Comparison of ENCODE assay signal across 13 cellular contexts in the genomic region with DNA sequence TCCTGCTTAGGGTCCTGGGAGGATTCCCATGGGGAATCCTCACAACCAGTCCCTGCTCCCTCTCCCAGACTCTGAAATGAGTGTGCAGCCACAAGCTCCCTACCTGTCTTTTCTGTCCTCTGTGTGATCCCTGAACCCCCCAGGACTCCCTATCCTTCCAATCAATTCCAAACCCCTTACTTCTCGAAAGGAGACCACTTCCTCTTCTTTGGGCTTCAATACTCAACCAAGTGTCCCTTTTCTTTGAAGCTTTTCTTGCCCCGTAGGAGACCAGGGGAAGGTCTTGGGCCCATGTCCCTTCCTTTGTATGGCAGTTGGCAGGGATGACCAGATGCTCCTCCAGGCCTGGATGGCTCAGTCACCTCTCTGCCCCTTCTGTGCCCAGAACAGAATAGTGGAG. TPM values are rescaled to one million over a fixed set of nuclear protein-coding genes. Genes with fewer than 3 reads are reported as not detected.
A peak's percentile ranks its signal among the peaks of the same experiment; 100 is the strongest.
DNase-seq lines count a peak whose midpoint lies in the region; ATAC-seq and TF ChIP-seq lines count a peak whose summit lies in the region.
"Had no signal": no experiment of that assay in that cellular context is flagged by ENCODE, and none has a peak within 500 bp of the region (broad histone marks: within the 10 kb centered on the region; RNA-seq: fewer than 3 reads in every experiment).

No MANE protein-coding gene starts in this region.

- H3K4me3 ChIP-seq in AG09309 (ENCODE audit: control insufficient read depth, low read depth, low read length) (peak overlapping the region; percentile 62), osteoblast (ENCODE audit: insufficient read depth, low read length) (peak overlapping the region; percentile 93), mucosa of descending colon (no peak overlapping the region)

- H3K79me2 ChIP-seq in osteoblast (ENCODE audit: insufficient read depth, low read length), result peaks cover 57% of the 10 kb centered on the region

- H3K4me3 Mint-ChIP-seq in IgD-negative memory B cell, result peak overlapping the region in 3 of 4 donors; percentile 65 to 80 (median 70)

- peak overlapping the region; percentile 62 for H3K27ac ChIP-seq in cingulate gyrus (ENCODE audit: low read depth, low read length)
- peak overlapping the region; percentile 96 for H3K27ac ChIP-seq in osteoblast (ENCODE audit: low read depth, low read length)
- H3K27ac ChIP-seq: HL-60 had no signal

- peaks cover 1% of the 10 kb centered on the region for H3K36me3 Mint-ChIP-seq in IgD-negative memory B cell

- peak overlapping the region; percentile 100 for H3K4me2 ChIP-seq in osteoblast (ENCODE audit: insufficient read depth, low read length)

- H3K27me3 ChIP-seq in osteoblast (ENCODE audit: insufficient read depth, low read length), result no peaks in the 10 kb centered on the region

- H2AFZ ChIP-seq in osteoblast (ENCODE audit: low read length), result no peak overlapping the region

- DNase-seq in AG09309 (ENCODE audit: low read depth) (no peak), osteoblast (ENCODE audit: insufficient read length, low spot score, missing footprints) (peak; percentile 82), mucosa of descending colon (no peak), iPS-NIHi11 (ENCODE audit: low spot score) (no peak), NCI-H69 (lab: John Stamatoyannopoulos, UW) (no peak)
- DNase-seq in stimulated activated CD4-positive, alpha-beta T cell treated with anti-CD3 and anti-CD28 coated beads, Interleukin-2, amount 100 ng/mL, for 24 hours, result no peak
- DNase-seq: activated CD8-positive, alpha-beta memory T cell treated with anti-CD3 and anti-CD28 coated beads for 24 hours; NCI-H774 had no signal

- H3K27me3 Mint-ChIP-seq in IgD-negative memory B cell, result peaks cover 16% of the 10 kb centered on the region

- intact Hi-C loops in mucosa of descending colon (cut with DNase I, micrococcal nuclease), result no loop called here

- H3K27ac Mint-ChIP-seq in IgD-negative memory B cell, result no peak overlapping the region

- H3K9me3 ChIP-seq in osteoblast (ENCODE audit: low read depth, low read length), result no peaks in the 10 kb centered on the region
- no peaks in the 10 kb centered on the region for H3K9me3 ChIP-seq in mucosa of descending colon

- H3K9me3 Mint-ChIP-seq in IgD-negative memory B cell, result no peaks in the 10 kb centered on the region

- peaks cover 9 to 11% (median 10%) of the 10 kb centered on the region in 3 donors for H3K4me1 Mint-ChIP-seq in IgD-negative memory B cell

- peaks cover 44% of the 10 kb centered on the region for H3K36me3 ChIP-seq in osteoblast (ENCODE audit: insufficient read depth, low read length)
- no peaks in the 10 kb centered on the region for H3K36me3 ChIP-seq in mucosa of descending colon (ENCODE audit: low read depth)

- peaks cover 40% of the 10 kb centered on the region for H4K20me1 ChIP-seq in osteoblast (ENCODE audit: insufficient read depth, low read length)

- H3K4me1 ChIP-seq in osteoblast (ENCODE audit: insufficient read depth, low read length) (peaks cover 44% of the 10 kb centered on the region), mucosa of descending colon (ENCODE audit: low read depth) (no peaks in the 10 kb centered on the region)

- no peak for ATAC-seq in mucosa of descending colon
- ATAC-seq: esophagus mucosa had no signal

- no peak for TF ChIP-seq CTCF in AG09309 (IDR thresholded peaks at IDR 0.05; ENCODE audit: control insufficient read depth, insufficient read depth, low read depth, low read length, missing control alignments)
- no peak for TF ChIP-seq CTCF in osteoblast (IDR thresholded peaks at IDR 0.05; ENCODE audit: extremely low read depth, low read depth, low read length)
- TF ChIP-seq CTCF in mucosa of descending colon (IDR thresholded peaks at IDR 0.05), result no peak

RNA-seq across cellular contexts. Expression of a gene that starts 1.7 kb away (rescaled TPM):
- 3.7 TPM for polyA plus RNA-seq in IgD-negative memory B cell
- total RNA-seq in osteoblast (219 and 267 TPM in 2 replicates), mucosa of descending colon (100 to 1,000 TPM in 1 of 3 donors, 10 to 100 TPM in 2; 14.1 to 130 (median 42.2) TPM)

RNA-seq across cellular contexts. Expression of a gene that starts 17.5 kb away (rescaled TPM):
- 88.5 TPM for polyA plus RNA-seq in IgD-negative memory B cell
- total RNA-seq in osteoblast, result 69.2 and 80.3 TPM in 2 replicates
- 10 to 100 TPM; 51.5 to 57.0 (median 52.0) TPM for total RNA-seq in mucosa of descending colon

RNA-seq across cellular contexts. Expression of a gene that starts 23.5 kb away (rescaled TPM):
- 42.0 TPM for polyA plus RNA-seq in IgD-negative memory B cell
- total RNA-seq in osteoblast (35.9 and 40.9 TPM in 2 replicates), mucosa of descending colon (10 to 100 TPM; 27.0 to 33.7 (median 28.1) TPM)

RNA-seq across cellular contexts. Expression of a gene that starts 35.3 kb away (rescaled TPM):
- polyA plus RNA-seq in IgD-negative memory B cell, result not detected
- total RNA-seq in osteoblast, result not detected in 2 replicates
- 1 to 10 TPM in 1 of 3 donors, not detected in 2; 2.0 TPM for total RNA-seq in mucosa of descending colon
- total RNA-seq: esophagus mucosa, renal cortical epithelial cell had no signal

RNA-seq across cellular contexts. Expression of a gene that starts 40.5 kb away (rescaled TPM):
- polyA plus RNA-seq in IgD-negative memory B cell, result not detected
- 0.29 and 0.36 TPM in 2 replicates for total RNA-seq in osteoblast
- total RNA-seq in mucosa of descending colon, result 1 to 10 TPM in 1 of 3 donors, under 1 TPM in 2; 0.84 to 1.4 (median 0.96) TPM
